8 cellular contexts compared by ENCODE assay signal in the genomic region with DNA sequence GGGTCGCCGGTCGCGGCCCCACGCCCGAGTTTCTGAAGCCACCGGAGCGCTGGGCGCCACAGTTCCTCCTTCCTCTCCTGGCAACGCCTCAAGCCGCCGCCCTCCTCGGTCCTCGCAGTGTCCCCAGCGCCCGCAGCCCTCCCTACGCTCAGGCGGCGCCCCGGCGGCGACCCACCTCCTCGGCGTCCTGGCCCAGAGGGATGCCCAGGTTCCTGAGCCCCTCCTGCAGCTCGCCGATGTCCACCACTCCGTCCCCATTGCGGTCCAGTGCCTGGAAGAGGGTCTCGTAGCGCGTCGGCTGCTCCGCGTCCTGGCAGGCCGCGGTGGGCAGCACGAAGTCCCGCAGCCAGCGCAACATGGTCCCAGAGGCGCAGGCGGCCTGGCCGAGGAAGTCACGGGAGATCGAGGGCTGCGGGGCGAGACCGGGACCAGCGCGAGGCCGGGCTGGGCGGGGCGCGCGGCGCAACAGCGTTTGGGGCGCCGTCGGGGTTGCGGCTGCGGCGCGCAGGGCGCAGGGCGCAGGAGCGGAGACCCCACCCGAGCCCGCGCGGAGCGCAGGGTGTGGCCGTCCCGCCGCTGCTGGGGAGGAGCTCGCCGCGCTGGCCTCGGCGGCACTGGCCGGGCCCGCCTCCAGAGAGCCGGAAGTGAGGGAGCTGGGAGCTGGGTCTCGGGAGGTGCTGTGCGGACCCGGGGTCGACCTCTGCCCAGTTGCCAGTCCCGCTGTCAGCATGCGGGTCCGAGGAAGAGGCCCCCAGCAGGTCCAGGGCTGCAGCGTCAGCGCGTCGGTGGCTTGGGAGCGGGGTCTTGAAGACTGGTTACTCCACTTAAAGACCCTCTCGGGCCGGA. TPM values are rescaled to one million over a fixed set of nuclear protein-coding genes. Genes with fewer than 3 reads are reported as not detected.
DNase-seq lines count a peak whose midpoint lies in the region; ATAC-seq and TF ChIP-seq lines count a peak whose summit lies in the region.

TSS of gene SLC25A24 (minus strand) at position 563 of the 846 bp plus-strand sequence. CDS start at position 358, 205 bp downstream.

- peak within 1 kb of the TSS; percentile 85 for H3K4me3 Mint-ChIP-seq in activated CD4-positive, alpha-beta memory T cell treated with anti-CD3 and anti-CD28 coated beads for 36 hours

- H3K27me3 Mint-ChIP-seq in activated CD4-positive, alpha-beta memory T cell treated with anti-CD3 and anti-CD28 coated beads for 36 hours = no peaks in the 10 kb centered on the region

- no peaks in the 10 kb centered on the region for H3K9me3 ChIP-seq in duodenal mucosa (ENCODE audit: control insufficient read depth in 1 of 2, low read length in 2 of 2)

- H3K4me3 ChIP-seq in AG04449 (ENCODE audit: low read depth, low read length) (peak within 1 kb of the TSS; percentile 96), duodenal mucosa (ENCODE audit: low read depth in 1 of 2, low read length in 2 of 2) (peak within 1 kb of the TSS; percentile 89 to 98), lower leg skin (ENCODE audit: low read depth, poor library complexity, severe bottlenecking) (peak within 1 kb of the TSS; percentile 96)

- DNase-seq in AG04449 (ENCODE audit: low read depth, low spot score) = no peak
- peak; percentile 61 to 80 for DNase-seq in NCI-H524 (lab: John Stamatoyannopoulos, UW)
- DNase-seq in activated CD4-positive, alpha-beta memory T cell treated with anti-CD3 and anti-CD28 coated beads for 36 hours = peak; percentile 83
- peak; percentile 69 to 96 for DNase-seq in lower leg skin (ENCODE audit: low spot score in 2 of 2)
- DNase-seq in stimulated activated CD4-positive, alpha-beta T cell treated with anti-CD3 and anti-CD28 coated beads, Interleukin-4, amount 100 ng/mL, for 48 hours (ENCODE audit: low read depth in 2 of 2) = peak; percentile 58 to 71

- no peak for TF ChIP-seq POLR2A in lower leg skin (IDR thresholded peaks at IDR 0.05)

- CTCF ChIA-PET in AG04449 (lab: Yijun Ruan, JAX) = interaction anchor here (0.5 to 2.2 kb wide), 6 partner anchors 9 to 418 kb away, joined by 3 to 9 read pairs (median 4); no protein-coding TSS in a partner anchor
- CTCF ChIA-PET in activated CD4-positive, alpha-beta memory T cell treated with anti-CD3 and anti-CD28 coated beads for 36 hours (lab: Charles Lee) = interaction anchor here (0.7 to 2.5 kb wide), 6 partner anchors 10 to 444 kb away, joined by 3 to 11 read pairs (median 8); partner anchors contain the start of gene EEIG2

- TF ChIP-seq CTCF in AG04449 (IDR thresholded peaks at IDR 0.05; ENCODE audit: insufficient read depth, low read length, missing control alignments) (no peak), lower leg skin (IDR thresholded peaks at IDR 0.05) (no peak)

- peaks cover 13 to 29% of the 10 kb centered on the region in 2 donors for H3K4me1 ChIP-seq in duodenal mucosa (ENCODE audit: control insufficient read depth in 1 of 2, insufficient read depth in 2 of 2, low read length in 2 of 2)

- 1% methylated on average over 50 to 52 of the region's 96 CpGs for WGBS in lower leg skin, 2 donors

- H3K27ac ChIP-seq in duodenal mucosa (ENCODE audit: low read depth, low read length) = peak within 1 kb of the TSS; percentile 95

- POLR2A ChIA-PET in AG04449 (lab: Yijun Ruan, JAX) = interaction anchor here (1.2 to 1.4 kb wide), 3 partner anchors 9 to 492 kb away, joined by 4 to 5 read pairs (median 5); partner anchors contain the start of gene PRPF38B
- POLR2A ChIA-PET in activated CD4-positive, alpha-beta memory T cell treated with anti-CD3 and anti-CD28 coated beads for 36 hours (lab: Charles Lee) = interaction anchor here (0.6 to 1.4 kb wide), 4 partner anchors 11 to 492 kb away, joined by 3 to 4 read pairs (median 3); partner anchors contain the start of gene PRPF38B

- peaks cover 6 to 14% of the 10 kb centered on the region in 2 donors for H3K36me3 ChIP-seq in duodenal mucosa (ENCODE audit: control insufficient read depth in 1 of 2, insufficient read depth in 2 of 2, low read length in 2 of 2)

- H3K9me3 Mint-ChIP-seq in activated CD4-positive, alpha-beta memory T cell treated with anti-CD3 and anti-CD28 coated beads for 36 hours = peaks cover 6% of the 10 kb centered on the region

- peaks cover 29% of the 10 kb centered on the region for H3K4me1 Mint-ChIP-seq in activated CD4-positive, alpha-beta memory T cell treated with anti-CD3 and anti-CD28 coated beads for 36 hours (ENCODE audit: low read depth)

- peak within 1 kb of the TSS; percentile 61 for H3K27ac Mint-ChIP-seq in activated CD4-positive, alpha-beta memory T cell treated with anti-CD3 and anti-CD28 coated beads for 36 hours

- peak within 1 kb of the TSS; percentile 88 to 96 for H3K9ac ChIP-seq in duodenal mucosa (ENCODE audit: low read depth in 1 of 2, low read length in 2 of 2)

- peaks cover 3% of the 10 kb centered on the region for H3K36me3 Mint-ChIP-seq in activated CD4-positive, alpha-beta memory T cell treated with anti-CD3 and anti-CD28 coated beads for 36 hours

- intact Hi-C loops in activated CD4-positive, alpha-beta memory T cell treated with anti-CD3 and anti-CD28 coated beads for 36 hours (cut with micrococcal nuclease) = loop anchor here (2.0 to 5.0 kb wide), 5 partner anchors 235 to 442 kb away; partner anchors contain the start of genes EEIG2 and VAV3
- intact Hi-C loops in lower leg skin (cut with DNase I; ENCODE audit: low total_unique reads) = no loop called here

- H3K27me3 ChIP-seq in duodenal mucosa (ENCODE audit: control insufficient read depth in 1 of 2, insufficient read depth in 2 of 2, low read length in 2 of 2) = no peaks in the 10 kb centered on the region

- ATAC-seq in GM18520 (IDR thresholded peaks at IDR 0.05; ENCODE audit: unreplicated experiment) (peak; percentile 87), HG03108 (IDR thresholded peaks at IDR 0.05; ENCODE audit: unreplicated experiment) (peak; percentile 94)

RNA-seq across cellular contexts. Expression of gene SLC25A24, which starts in this region (rescaled TPM):
- 10 to 100 TPM; 18.1 to 19.4 TPM for total RNA-seq in activated CD4-positive, alpha-beta memory T cell treated with anti-CD3 and anti-CD28 coated beads for 36 hours
- 10 to 100 TPM; 18.5 to 20.4 (median 20.1) TPM for total RNA-seq in lower leg skin
